Comparison of ENCODE assay signal across 8 cellular contexts in the genomic region with DNA sequence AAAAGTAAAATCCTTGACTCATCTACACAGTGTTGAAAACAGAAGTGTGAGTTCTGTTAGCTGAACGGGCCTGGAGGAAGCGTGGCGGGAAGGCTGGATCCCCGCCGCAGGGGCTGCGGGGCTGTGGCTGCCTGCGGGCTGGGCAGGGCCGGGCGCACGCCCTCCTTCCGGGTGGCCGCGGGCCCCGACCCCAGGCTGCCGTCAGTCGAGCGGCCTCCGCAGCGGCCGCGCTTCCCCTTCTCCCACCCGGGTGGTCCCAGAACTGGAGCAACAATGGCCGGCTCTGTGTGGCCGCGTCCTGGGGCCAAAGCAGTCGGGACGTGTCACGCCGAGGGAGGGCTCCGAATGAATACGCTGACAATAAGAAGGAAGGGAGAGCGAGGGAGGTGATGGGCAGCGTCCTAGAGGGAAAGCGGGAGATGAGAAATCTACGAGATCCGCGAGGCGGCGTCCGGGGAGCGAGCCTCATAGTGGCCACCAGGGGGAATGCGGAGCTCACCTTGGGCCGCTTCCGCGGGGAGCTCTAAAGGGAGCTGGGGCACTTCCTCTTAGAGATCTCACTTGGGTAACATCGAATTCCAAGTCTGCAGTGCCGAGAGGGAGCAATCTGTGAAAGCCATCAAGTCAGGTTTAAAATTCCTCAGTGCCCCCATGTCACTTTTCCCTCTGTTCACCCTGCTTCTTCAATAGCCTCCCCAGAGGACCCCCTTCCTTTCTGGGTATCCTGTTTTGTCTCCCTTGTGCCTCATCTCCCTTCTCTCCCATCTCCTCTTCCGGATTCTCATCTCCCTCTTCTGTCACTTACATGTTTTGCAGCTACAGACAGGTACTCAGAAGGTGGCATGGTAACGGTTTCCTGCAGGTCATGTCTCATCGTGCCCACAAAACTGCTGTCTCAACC.
DNase-seq lines count a peak whose midpoint lies in the region; ATAC-seq and TF ChIP-seq lines count a peak whose summit lies in the region.

No MANE protein-coding gene starts in this region.

- H3K4me1 ChIP-seq in Peyer's patch: peaks cover 0 to 12% (median 1%) of the 10 kb centered on the region in 4 donors

- peaks cover 23% of the 10 kb centered on the region for H3K27me3 Mint-ChIP-seq in activated T-helper 2 cell treated with anti-CD3 and anti-CD28 coated beads, Interferon-gamma antibody, Interleukin-2, Interleukin-4, amounts not matched to agents 10 μg/mL and 5 μg/mL and 100 μg/mL, durations not matched to agents 14 hours and 24 hours and 36 hours (ENCODE audit: low read depth)
- H3K27me3 Mint-ChIP-seq in naive thymus-derived CD8-positive, alpha-beta T cell: peaks cover 1 to 15% (median 7%) of the 10 kb centered on the region in 5 donors

- no peaks in the 10 kb centered on the region for H3K9me3 Mint-ChIP-seq in activated T-helper 2 cell treated with anti-CD3 and anti-CD28 coated beads, Interferon-gamma antibody, Interleukin-2, Interleukin-4, amounts not matched to agents 10 μg/mL and 5 μg/mL and 100 μg/mL, durations not matched to agents 14 hours and 24 hours and 36 hours
- H3K9me3 Mint-ChIP-seq in naive thymus-derived CD8-positive, alpha-beta T cell: no peaks in the 10 kb centered on the region

- POLR2A ChIA-PET in naive thymus-derived CD8-positive, alpha-beta T cell (lab: Charles Lee): interaction anchor here (0.6 to 0.9 kb wide), 2 partner anchors 39 to 186 kb away, joined by 3 to 6 read pairs; a partner anchor contains a TSS

- TF ChIP-seq POLR2A in Peyer's patch (IDR thresholded peaks at IDR 0.05): no peak

- no peaks in the 10 kb centered on the region for H3K27me3 ChIP-seq in Peyer's patch

- no peak overlapping the region for H3K27ac Mint-ChIP-seq in activated T-helper 2 cell treated with anti-CD3 and anti-CD28 coated beads, Interferon-gamma antibody, Interleukin-2, Interleukin-4, amounts not matched to agents 10 μg/mL and 5 μg/mL and 100 μg/mL, durations not matched to agents 14 hours and 24 hours and 36 hours
- peak overlapping the region in 5 of 10 donors; percentile 10 to 84 (median 63) for H3K27ac Mint-ChIP-seq in naive thymus-derived CD8-positive, alpha-beta T cell

- H3K4me3 ChIP-seq in Peyer's patch (peak overlapping the region; percentile 51 to 60 (median 54)), fibroblast of pulmonary artery (replicated peaks; ENCODE audit: low read depth, low read length) (peak overlapping the region; percentile 56)

- ATAC-seq in GM21529 (IDR thresholded peaks at IDR 0.05; ENCODE audit: unreplicated experiment): peak; percentile 86
- peak; percentile 87 to 94 for ATAC-seq in naive thymus-derived CD8-positive, alpha-beta T cell

- H3K9me3 ChIP-seq in Peyer's patch: no peaks in the 10 kb centered on the region

- intact Hi-C loops in activated T-helper 2 cell treated with anti-CD3 and anti-CD28 coated beads, Interferon-gamma antibody, Interleukin-2, Interleukin-4, amounts not matched to agents 10 μg/mL and 5 μg/mL and 100 μg/mL, durations not matched to agents 14 hours and 24 hours and 36 hours (cut with micrococcal nuclease): loop anchor here (5.0 to 10.0 kb wide), 5 partner anchors 83 to 615 kb away; a partner anchor contains a TSS

- peak overlapping the region; percentile 79 for H3K4me3 Mint-ChIP-seq in activated T-helper 2 cell treated with anti-CD3 and anti-CD28 coated beads, Interferon-gamma antibody, Interleukin-2, Interleukin-4, amounts not matched to agents 10 μg/mL and 5 μg/mL and 100 μg/mL, durations not matched to agents 14 hours and 24 hours and 36 hours (ENCODE audit: low read depth)
- H3K4me3 Mint-ChIP-seq in naive thymus-derived CD8-positive, alpha-beta T cell: peak overlapping the region; percentile 57 to 95 (median 88)

- H3K27ac ChIP-seq in Peyer's patch: peak overlapping the region; percentile 3 to 69 (median 42)

- no peaks in the 10 kb centered on the region for H3K36me3 Mint-ChIP-seq in activated T-helper 2 cell treated with anti-CD3 and anti-CD28 coated beads, Interferon-gamma antibody, Interleukin-2, Interleukin-4, amounts not matched to agents 10 μg/mL and 5 μg/mL and 100 μg/mL, durations not matched to agents 14 hours and 24 hours and 36 hours (ENCODE audit: low read depth)
- no peaks in the 10 kb centered on the region for H3K36me3 Mint-ChIP-seq in naive thymus-derived CD8-positive, alpha-beta T cell

- TF ChIP-seq CTCF in Peyer's patch (IDR thresholded peaks at IDR 0.05): peak; percentile 64 to 82 (median 71)
- peak; percentile 96 for TF ChIP-seq CTCF in fibroblast of pulmonary artery (IDR thresholded peaks at IDR 0.05; ENCODE audit: low read length, missing control alignments)

- H3K36me3 ChIP-seq in Peyer's patch: no peaks in the 10 kb centered on the region

- H3K4me1 Mint-ChIP-seq in activated T-helper 2 cell treated with anti-CD3 and anti-CD28 coated beads, Interferon-gamma antibody, Interleukin-2, Interleukin-4, amounts not matched to agents 10 μg/mL and 5 μg/mL and 100 μg/mL, durations not matched to agents 14 hours and 24 hours and 36 hours (ENCODE audit: low read depth): peaks cover 12% of the 10 kb centered on the region
- H3K4me1 Mint-ChIP-seq in naive thymus-derived CD8-positive, alpha-beta T cell: peaks cover 5 to 43% (median 19%) of the 10 kb centered on the region in 4 donors

- DNase-seq in DMS153 (lab: John Stamatoyannopoulos, UW) (peak; percentile 90), HuH-7.5 (ENCODE audit: low spot score) (peak; percentile 94), Peyer's patch (peak; percentile 73 to 89 (median 77)), fibroblast of pulmonary artery (ENCODE audit: low read depth) (peak; percentile 77)
- peak; percentile 41 for DNase-seq in activated T-helper 2 cell treated with anti-CD3 and anti-CD28 coated beads, Interferon-gamma antibody, Interleukin-2, Interleukin-4, amounts not matched to agents 10 μg/mL and 5 μg/mL and 100 μg/mL, durations not matched to agents 14 hours and 24 hours and 36 hours (ENCODE audit: low spot score)
- DNase-seq in naive thymus-derived CD8-positive, alpha-beta T cell: peak; percentile 32 to 74 (median 51)
- DNase-seq in stimulated activated naive CD4-positive, alpha-beta T cell (lab: John Stamatoyannopoulos, UW): peak; percentile 9 to 45 (median 26)

Comparison
In these comparisons a context has a peak if more than half of its experiments do, and no peak if none do; other contexts are left out.
1. Peak in every context shown above with its lines: DNase-seq, ATAC-seq, H3K4me3 ChIP-seq and H3K27ac ChIP-seq.
2. DNase-seq: peak in every context shown above with its lines; median percentile 94 in HuH-7.5; 90 in DMS153; 77 in Peyer's patch; 77 in fibroblast of pulmonary artery; 51 in naive thymus-derived CD8-positive, alpha-beta T cell; 41 in activated T-helper 2 cell treated with anti-CD3 and anti-CD28 coated beads, Interferon-gamma antibody, Interleukin-2, Interleukin-4, amounts not matched to agents 10 μg/mL and 5 μg/mL and 100 μg/mL, durations not matched to agents 14 hours and 24 hours and 36 hours; 26 in stimulated activated naive CD4-positive, alpha-beta T cell.